Comparison of ENCODE assay signal across 28 cellular contexts in the genomic region with DNA sequence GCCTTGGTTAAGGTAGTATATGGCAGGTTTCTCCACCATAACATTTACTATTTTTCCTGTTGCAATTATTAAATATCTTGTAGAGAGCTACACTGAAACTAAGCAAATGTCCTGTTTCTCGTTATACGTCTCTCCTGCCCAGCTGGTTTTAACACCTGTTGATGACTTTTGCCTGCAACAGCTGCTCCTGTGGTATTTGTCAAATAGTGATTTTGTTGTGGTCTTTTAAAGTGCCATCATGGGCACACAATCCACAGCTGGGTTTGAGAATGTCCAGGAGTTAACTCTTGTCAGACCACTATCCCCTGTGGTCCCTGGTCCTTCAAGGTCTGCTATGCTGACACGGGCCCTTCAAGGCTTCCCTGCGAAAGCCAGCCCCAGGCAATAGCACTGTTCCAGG.
"Had no signal": no experiment of that assay in that cellular context is flagged by ENCODE, and none has a peak within 500 bp of the region (broad histone marks: within the 10 kb centered on the region; RNA-seq: fewer than 3 reads in every experiment).

No MANE protein-coding gene starts in this region.

- H3K36me3 ChIP-seq: ascending aorta, cardiac muscle cell, SJSA1 had no signal

- H3K27me3 ChIP-seq: ascending aorta, SJSA1 had no signal

- H3K9ac ChIP-seq: SK-N-SH had no signal

- H3K27ac ChIP-seq: ascending aorta, cardiac muscle cell, SJSA1 had no signal

- H3K4me3 ChIP-seq: ascending aorta, cardiac muscle cell, SJSA1 had no signal

- H3K4me2 ChIP-seq: SK-N-SH had no signal

- ATAC-seq: activated CD4-positive, alpha-beta T cell treated with anti-CD3 and anti-CD28 coated beads for 36 hours; activated CD4-positive, CD25-positive, alpha-beta regulatory T cell treated with anti-CD3 and anti-CD28 coated beads, Interleukin-2, amount 50 U/mL, for 24 hours; activated CD8-positive, alpha-beta T cell treated with anti-CD3 and anti-CD28 coated beads, Interleukin-2, amount 10 ng/mL, durations not matched to agents 7 days and 5 days; WTC11 had no signal

- DNase-seq: activated CD4-positive, alpha-beta T cell treated with anti-CD3 and anti-CD28 coated beads for 36 hours; activated CD4-positive, alpha-beta T cell treated with anti-CD3 and anti-CD28 coated beads, Interleukin-2, amount 10 ng/mL, durations not matched to agents 7 days and 5 days; activated CD4-positive, alpha-beta T cell treated with anti-CD3 and anti-CD28 coated beads, Interleukin-2, amount 50 U/mL, for 48 hours; activated CD8-positive, alpha-beta T cell treated with anti-CD3 and anti-CD28 coated beads, Interleukin-2, amount 10 ng/mL, durations not matched to agents 7 days and 5 days; activated gamma-delta T cell; activated naive CD4-positive, alpha-beta T cell treated with Interleukin-2 at 50 U/mL for 16 hours; activated naive CD8-positive, alpha-beta T cell treated with anti-CD3 and anti-CD28 coated beads, Interleukin-2, amount 10 ng/mL, durations not matched to agents 7 days and 5 days; activated T-cell treated with anti-CD3 and anti-CD28 coated beads, Interleukin-2, amount 50 U/mL, for 24 hours; amygdala; NCI-H1048; NCI-H1105 treated with DMSO at 0.1 percent for 48 hours; NCI-H1436; NCI-H1694; NCI-H1930; NCI-H2081 treated with DMSO at 0.1 percent for 48 hours; NCI-H226; NCI-H446 treated with DMSO at 0.1 percent for 48 hours; NCI-H524; NCI-H69; NCI-H82; OCI-M1; Right ventricle myocardium superior; SK-N-SH had no signal

- H3K4me1 ChIP-seq: ascending aorta, SJSA1 had no signal

- H3K9me3 ChIP-seq: ascending aorta, SJSA1, SK-N-SH had no signal
